In the genomic region with DNA sequence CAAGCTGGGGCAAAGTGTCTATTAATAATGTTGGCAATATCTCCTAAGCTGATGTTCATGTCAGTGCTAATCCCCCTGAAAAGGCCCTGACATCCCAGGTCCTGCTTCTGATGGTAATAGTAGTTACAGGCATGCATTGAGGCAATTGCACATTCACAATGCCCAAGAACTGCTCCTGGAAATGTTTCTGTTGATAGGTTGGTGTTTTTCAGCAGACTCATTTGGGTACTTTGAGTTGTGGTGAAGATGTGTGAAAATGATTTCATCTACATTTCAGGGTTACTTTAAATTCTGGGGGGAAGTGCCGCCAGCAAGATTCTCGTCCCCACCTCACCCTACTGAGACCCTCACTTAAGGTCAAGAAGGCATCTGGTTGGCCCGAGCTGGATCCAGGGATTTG, we compare ENCODE assay signal across 20 cellular contexts.
A peak's percentile ranks its signal among the peaks of the same experiment; 100 is the strongest.
DNase-seq lines count a peak whose midpoint lies in the region; ATAC-seq, FAIRE-seq and TF ChIP-seq lines count a peak whose summit lies in the region.
"Had no signal": no experiment of that assay in that cellular context is flagged by ENCODE, and none has a peak within 500 bp of the region (broad histone marks: within the 10 kb centered on the region; RNA-seq: fewer than 3 reads in every experiment).

No MANE protein-coding gene starts in this region.

- H3K27me3 Mint-ChIP-seq in activated T-cell treated with anti-CD3 and anti-CD28 coated beads, Interleukin-2, amount 50 U/mL, for 72 hours (ENCODE audit: low read depth): peaks cover 42% of the 10 kb centered on the region
- peaks cover 34% of the 10 kb centered on the region for H3K27me3 Mint-ChIP-seq in activated T-cell treated with anti-CD3 and anti-CD28 coated beads, Interleukin-2, amount 50 U/mL, for 24 hours

- DNase-seq in activated T-cell treated with anti-CD3 and anti-CD28 coated beads, Interleukin-2, amount 50 U/mL, for 72 hours: no peak
- DNase-seq in activated T-cell treated with anti-CD3 and anti-CD28 coated beads, Interleukin-2, amount 50 U/mL, for 24 hours: no peak
- peak; percentile 22 for DNase-seq in GM13977 (ENCODE audit: low spot score)
- no peak for DNase-seq in keratinocyte (ENCODE audit: low read depth, low spot score)
- no peak for DNase-seq in vagina (ENCODE audit: extremely low spot score in 2 of 2)
- no peak for DNase-seq in COLO829 (ENCODE audit: low spot score)
- DNase-seq: 8988T; Calu3; CD4-positive, alpha-beta memory T cell; DMS79 treated with DMSO at 0.1 percent for 48 hours; GF-D8; GOT3; H7 had no signal

- no peak overlapping the region for H2AFZ ChIP-seq in keratinocyte (ENCODE audit: control insufficient read depth, low read length)

- peak; percentile 55 to 64 for ATAC-seq in activated T-cell treated with anti-CD3 and anti-CD28 coated beads, Interleukin-2, amount 50 U/mL, for 72 hours (replicated peaks in 1 of 2)
- ATAC-seq in GM18502 (IDR thresholded peaks at IDR 0.05; ENCODE audit: poor library complexity, unreplicated experiment): no peak
- ATAC-seq: HCT116 had no signal

- peaks cover 16% of the 10 kb centered on the region for H3K4me1 ChIP-seq in keratinocyte (ENCODE audit: control insufficient read depth, extremely low read depth, insufficient read depth, low read length)
- peaks cover 4% of the 10 kb centered on the region for H3K4me1 ChIP-seq in vagina
- H3K4me1 ChIP-seq: BLaER1 had no signal

- H3K4me3 ChIP-seq in keratinocyte (ENCODE audit: control insufficient read depth in 2 of 3, extremely low read depth in 1 of 3, insufficient read depth in 2 of 3, low read depth in 1 of 3, low read length in 3 of 3) (no peak overlapping the region), vagina (no peak overlapping the region)
- H3K4me3 ChIP-seq: BLaER1 had no signal

- H3K27ac ChIP-seq in keratinocyte (ENCODE audit: control insufficient read depth, insufficient read depth, low read length) (no peak overlapping the region), vagina (peak overlapping the region; percentile 13)
- H3K27ac ChIP-seq: BLaER1 had no signal

- H3K4me2 ChIP-seq in keratinocyte (ENCODE audit: control insufficient read depth, extremely low read depth, insufficient read depth, low read depth, low read length): no peak overlapping the region
- H3K4me2 ChIP-seq: BLaER1 had no signal

- peaks cover 2% of the 10 kb centered on the region for H3K79me2 ChIP-seq in keratinocyte (ENCODE audit: control insufficient read depth, insufficient read depth, low read length)

- no peak for TF ChIP-seq CTCF in GM13977 (IDR thresholded peaks at IDR 0.05; ENCODE audit: extremely low read depth, insufficient read depth, missing control alignments)
- TF ChIP-seq CTCF in keratinocyte (optimal IDR thresholded peaks at IDR 0.05 in 1 of 3, IDR thresholded peaks at IDR 0.05 in 1 of 3, conservative IDR thresholded peaks at IDR 0.05 in 1 of 3; ENCODE audit: extremely low read depth in 1 of 3, insufficient read depth in 2 of 3, low read length in 3 of 3): no peak
- TF ChIP-seq CTCF in vagina (IDR thresholded peaks at IDR 0.05): no peak

- no peak for TF ChIP-seq POLR2A in vagina (IDR thresholded peaks at IDR 0.05)

- H3K9me1 ChIP-seq in keratinocyte (ENCODE audit: control insufficient read depth, extremely low read depth, insufficient read depth, low read length): no peaks in the 10 kb centered on the region

- H3K9ac ChIP-seq in keratinocyte (ENCODE audit: control insufficient read depth, extremely low read depth, insufficient read depth, low read length): no peak overlapping the region
- H3K9ac ChIP-seq: BLaER1 had no signal

- H3K36me3 ChIP-seq in keratinocyte (ENCODE audit: control insufficient read depth in 2 of 2, extremely low read depth in 1 of 2, insufficient read depth in 2 of 2, low read length in 2 of 2): no peaks in the 10 kb centered on the region
- no peaks in the 10 kb centered on the region for H3K36me3 ChIP-seq in vagina
- H3K36me3 ChIP-seq: BLaER1 had no signal

- H3K27me3 ChIP-seq in keratinocyte (ENCODE audit: control insufficient read depth, extremely low read depth, insufficient read depth, low read length) (no peaks in the 10 kb centered on the region), vagina (no peaks in the 10 kb centered on the region)
- H3K27me3 ChIP-seq: BLaER1 had no signal

- H3K9me3 ChIP-seq in keratinocyte (ENCODE audit: control insufficient read depth, low read depth, low read length) (no peaks in the 10 kb centered on the region), vagina (no peaks in the 10 kb centered on the region)
- H3K9me3 ChIP-seq: BLaER1 had no signal

- intact Hi-C loops in vagina (cut with DNase I): no loop called here

- H3K4me1 Mint-ChIP-seq in activated T-cell treated with anti-CD3 and anti-CD28 coated beads, Interleukin-2, amount 50 U/mL, for 72 hours (ENCODE audit: low read depth): peaks cover 3% of the 10 kb centered on the region
- peaks cover 14% of the 10 kb centered on the region for H3K4me1 Mint-ChIP-seq in activated T-cell treated with anti-CD3 and anti-CD28 coated beads, Interleukin-2, amount 50 U/mL, for 24 hours (ENCODE audit: low read depth)
- H3K4me1 Mint-ChIP-seq: CD14-positive monocyte; CD4-positive, alpha-beta memory T cell had no signal

- dilution Hi-C loops in keratinocyte (cut with MboI; ENCODE audit: extremely low pct_ligation_motif_present, low sequenced_read_pairs): no loop called here

- H4K20me1 ChIP-seq in keratinocyte (ENCODE audit: control insufficient read depth, extremely low read depth, insufficient read depth, low read length): no peaks in the 10 kb centered on the region
- H4K20me1 ChIP-seq: BLaER1 had no signal

- H3K36me3 Mint-ChIP-seq in activated T-cell treated with anti-CD3 and anti-CD28 coated beads, Interleukin-2, amount 50 U/mL, for 72 hours (ENCODE audit: insufficient read depth in 2 of 2): no peaks in the 10 kb centered on the region
- no peaks in the 10 kb centered on the region for H3K36me3 Mint-ChIP-seq in activated T-cell treated with anti-CD3 and anti-CD28 coated beads, Interleukin-2, amount 50 U/mL, for 24 hours (ENCODE audit: low read depth)
- H3K36me3 Mint-ChIP-seq: CD14-positive monocyte; CD4-positive, alpha-beta memory T cell; IgD-negative memory B cell had no signal

- in situ Hi-C loops in GM13977 (cut with MboI; ENCODE audit: low pct_unique_long_range_greater_than_20kb, low sequenced_read_pairs, unreplicated experiment): no loop called here

- no peak overlapping the region for H3K4me3 Mint-ChIP-seq in activated T-cell treated with anti-CD3 and anti-CD28 coated beads, Interleukin-2, amount 50 U/mL, for 72 hours
- no peak overlapping the region for H3K4me3 Mint-ChIP-seq in activated T-cell treated with anti-CD3 and anti-CD28 coated beads, Interleukin-2, amount 50 U/mL, for 24 hours
- H3K4me3 Mint-ChIP-seq: CD14-positive monocyte; CD4-positive, alpha-beta memory T cell; IgD-negative memory B cell had no signal

- peak; percentile 5 for FAIRE-seq in keratinocyte (lab: Jason Lieb, UNC)
- FAIRE-seq: GM18507, HTR-8/SVneo had no signal

- H3K9me3 Mint-ChIP-seq in activated T-cell treated with anti-CD3 and anti-CD28 coated beads, Interleukin-2, amount 50 U/mL, for 72 hours: no peaks in the 10 kb centered on the region
- no peaks in the 10 kb centered on the region for H3K9me3 Mint-ChIP-seq in activated T-cell treated with anti-CD3 and anti-CD28 coated beads, Interleukin-2, amount 50 U/mL, for 24 hours
- H3K9me3 Mint-ChIP-seq: CD4-positive, alpha-beta memory T cell; IgD-negative memory B cell had no signal

- H3K27ac Mint-ChIP-seq in activated T-cell treated with anti-CD3 and anti-CD28 coated beads, Interleukin-2, amount 50 U/mL, for 72 hours: no peak overlapping the region
- H3K27ac Mint-ChIP-seq in activated T-cell treated with anti-CD3 and anti-CD28 coated beads, Interleukin-2, amount 50 U/mL, for 24 hours: no peak overlapping the region
- H3K27ac Mint-ChIP-seq: CD14-positive monocyte; CD4-positive, alpha-beta memory T cell; IgD-negative memory B cell had no signal
